In the genomic region with DNA sequence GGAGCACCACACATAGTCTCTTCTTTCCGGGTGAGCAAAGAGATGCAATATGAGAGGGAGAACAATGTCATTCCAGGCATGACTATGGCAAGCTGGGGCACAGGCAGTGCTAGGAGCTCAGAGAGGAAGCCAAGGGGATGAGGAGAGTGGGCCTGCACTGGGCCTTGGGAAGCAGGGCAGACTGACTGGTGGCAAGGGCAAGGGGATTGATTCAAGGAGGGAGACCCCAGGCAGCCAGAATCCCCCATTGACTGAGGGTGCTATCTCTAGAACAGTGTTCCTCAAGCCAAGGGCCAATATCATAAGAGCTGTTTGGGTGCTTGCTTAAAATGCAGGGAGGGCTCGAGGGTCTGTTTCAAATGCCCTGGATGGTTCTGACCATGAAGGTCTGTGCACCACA, we compare ENCODE assay signal across 34 cellular contexts. TPM values are rescaled to one million over a fixed set of nuclear protein-coding genes. Genes with fewer than 3 reads are reported as not detected.
"Had no signal": no experiment of that assay in that cellular context is flagged by ENCODE, and none has a peak within 500 bp of the region (broad histone marks: within the 10 kb centered on the region; RNA-seq: fewer than 3 reads in every experiment).

No MANE protein-coding gene starts in this region.

- H3K4me1 Mint-ChIP-seq: activated B cell treated with CpG ODN at 0.5 μM for 24 hours; activated CD4-positive, alpha-beta T cell treated with anti-CD3 and anti-CD28 coated beads, Interleukin-2, amount 10 ng/mL, durations not matched to agents 24 days and 14 days; activated CD8-positive, alpha-beta memory T cell treated with anti-CD3 and anti-CD28 coated beads, Interleukin-2, amount 10 ng/mL, durations not matched to agents 7 days and 5 days; activated naive CD4-positive, alpha-beta T cell treated with anti-CD3 and anti-CD28 coated beads, Interleukin-2, amount 10 ng/mL, durations not matched to agents 7 days and 5 days; activated naive CD4-positive, alpha-beta T cell treated with anti-CD3 and anti-CD28 coated beads, Interleukin-2, amount 50 U/mL, for 24 hours; activated naive CD8-positive, alpha-beta T cell treated with anti-CD3 and anti-CD28 coated beads, Interleukin-2, amount 10 ng/mL, durations not matched to agents 7 days and 5 days had no signal

- H3K36me3 Mint-ChIP-seq: activated CD4-positive, alpha-beta memory T cell treated with anti-CD3 and anti-CD28 coated beads for 36 hours; activated CD8-positive, alpha-beta memory T cell treated with anti-CD3 and anti-CD28 coated beads, Interleukin-2, amount 10 ng/mL, durations not matched to agents 7 days and 5 days; activated naive CD4-positive, alpha-beta T cell treated with anti-CD3 and anti-CD28 coated beads, Interleukin-2, amount 10 ng/mL, durations not matched to agents 7 days and 5 days; activated naive CD4-positive, alpha-beta T cell treated with anti-CD3 and anti-CD28 coated beads, Interleukin-2, amount 50 U/mL, for 24 hours; activated naive CD8-positive, alpha-beta T cell; activated naive CD8-positive, alpha-beta T cell treated with anti-CD3 and anti-CD28 coated beads, Interleukin-2, amount 10 ng/mL, durations not matched to agents 7 days and 5 days had no signal

- ATAC-seq: activated CD8-positive, alpha-beta memory T cell treated with anti-CD3 and anti-CD28 coated beads, Interleukin-2, amount 10 ng/mL, durations not matched to agents 7 days and 5 days; activated CD8-positive, alpha-beta T cell treated with anti-CD3 and anti-CD28 coated beads for 36 hours; activated naive CD8-positive, alpha-beta T cell treated with anti-CD3 and anti-CD28 coated beads, Interleukin-2, amount 50 U/mL, for 24 hours had no signal

- H3K27ac ChIP-seq: ascending aorta, brain microvascular endothelial cell, breast epithelium, VCaP had no signal

- DNase-seq: activated B cell treated with CpG ODN at 0.5 μM for 24 hours; activated CD4-positive, alpha-beta memory T cell treated with anti-CD3 and anti-CD28 coated beads for 36 hours; activated CD4-positive, alpha-beta T cell treated with anti-CD3 and anti-CD28 coated beads for 4 hours; activated CD4-positive, alpha-beta T cell treated with anti-CD3 and anti-CD28 coated beads, Interleukin-2, amount 10 ng/mL, durations not matched to agents 24 days and 14 days; activated CD4-positive, alpha-beta T cell treated with anti-CD3 and anti-CD28 coated beads, Interleukin-2, amount 50 U/mL, for 1 hour; activated CD4-positive, alpha-beta T cell treated with anti-CD3 and anti-CD28 coated beads, Interleukin-2, amount 50 U/mL, for 4 hours; activated CD4-positive, CD25-positive, alpha-beta regulatory T cell treated with anti-CD3 and anti-CD28 coated beads, Interleukin-2, amount 50 U/mL, for 72 hours; activated CD8-positive, alpha-beta memory T cell treated with anti-CD3 and anti-CD28 coated beads for 24 hours; activated CD8-positive, alpha-beta memory T cell treated with anti-CD3 and anti-CD28 coated beads, Interleukin-2, amount 10 ng/mL, durations not matched to agents 7 days and 5 days; activated CD8-positive, alpha-beta memory T cell treated with anti-CD3 and anti-CD28 coated beads, Interleukin-2, amount 50 U/mL, for 48 hours; activated CD8-positive, alpha-beta T cell treated with anti-CD3 and anti-CD28 coated beads for 36 hours; activated effector memory CD4-positive, alpha-beta T cell treated with Interleukin-2 at 50 U/mL for 16 hours; activated gamma-delta T cell; activated naive CD4-positive, alpha-beta T cell treated with anti-CD3 and anti-CD28 coated beads, Interleukin-2, amount 10 ng/mL, durations not matched to agents 7 days and 5 days; activated naive CD4-positive, alpha-beta T cell treated with Interleukin-2 at 50 U/mL for 16 hours; activated naive CD8-positive, alpha-beta T cell treated with anti-CD3 and anti-CD28 coated beads, Interleukin-2, amount 10 ng/mL, durations not matched to agents 7 days and 5 days; activated naive CD8-positive, alpha-beta T cell treated with anti-CD3 and anti-CD28 coated beads, Interleukin-2, amount 50 U/mL, for 24 hours; activated T-cell treated with anti-CD3 and anti-CD28 coated beads, Interleukin-2, amount 50 U/mL, for 24 hours; activated T-cell treated with anti-CD3 and anti-CD28 coated beads, Interleukin-2, amount 50 U/mL, for 48 hours; amygdala; anterior cingulate cortex; brain microvascular endothelial cell; central memory CD4-positive, alpha-beta T cell; T-helper 1 cell; T-helper 2 cell; T-helper 9 cell had no signal

- H3K27ac Mint-ChIP-seq: activated B cell treated with CpG ODN at 0.5 μM for 24 hours; activated CD4-positive, alpha-beta memory T cell treated with anti-CD3 and anti-CD28 coated beads for 36 hours; activated CD4-positive, alpha-beta T cell treated with anti-CD3 and anti-CD28 coated beads, Interleukin-2, amount 10 ng/mL, durations not matched to agents 24 days and 14 days; activated CD8-positive, alpha-beta memory T cell treated with anti-CD3 and anti-CD28 coated beads, Interleukin-2, amount 10 ng/mL, durations not matched to agents 7 days and 5 days; activated CD8-positive, alpha-beta T cell treated with anti-CD3 and anti-CD28 coated beads for 36 hours; activated naive CD4-positive, alpha-beta T cell treated with anti-CD3 and anti-CD28 coated beads, Interleukin-2, amount 10 ng/mL, durations not matched to agents 7 days and 5 days; activated naive CD4-positive, alpha-beta T cell treated with anti-CD3 and anti-CD28 coated beads, Interleukin-2, amount 50 U/mL, for 24 hours; activated naive CD8-positive, alpha-beta T cell; activated naive CD8-positive, alpha-beta T cell treated with anti-CD3 and anti-CD28 coated beads, Interleukin-2, amount 10 ng/mL, durations not matched to agents 7 days and 5 days; activated naive CD8-positive, alpha-beta T cell treated with anti-CD3 and anti-CD28 coated beads, Interleukin-2, amount 50 U/mL, for 24 hours; activated T-cell treated with anti-CD3 and anti-CD28 coated beads, Interleukin-2, amount 50 U/mL, for 24 hours; activated T-helper 2 cell treated with anti-CD3 and anti-CD28 coated beads, Interferon-gamma antibody, Interleukin-2, Interleukin-4, amounts not matched to agents 10 μg/mL and 5 μg/mL and 100 μg/mL, durations not matched to agents 14 hours and 24 hours and 36 hours; T-helper 1 cell treated with Interleukin-12 subunit alpha and Interleukin-12 subunit beta and Interleukin-4 antibody, amounts not matched to agents 30 μg/mL and 1 μg/mL, for 36 hours; T-helper 2 cell treated with Interferon-gamma antibody and Interleukin-4, amounts not matched to agents 5 μg/mL and 100 μg/mL, for 36 hours had no signal

- H3K27me3 Mint-ChIP-seq: activated CD4-positive, alpha-beta T cell treated with anti-CD3 and anti-CD28 coated beads, Interleukin-2, amount 10 ng/mL, durations not matched to agents 24 days and 14 days; activated naive CD4-positive, alpha-beta T cell treated with anti-CD3 and anti-CD28 coated beads, Interleukin-2, amount 10 ng/mL, durations not matched to agents 7 days and 5 days; activated naive CD4-positive, alpha-beta T cell treated with anti-CD3 and anti-CD28 coated beads, Interleukin-2, amount 50 U/mL, for 24 hours had no signal

- H3K9me3 Mint-ChIP-seq: activated B cell treated with CpG ODN at 0.5 μM for 24 hours; activated CD4-positive, alpha-beta T cell treated with anti-CD3 and anti-CD28 coated beads, Interleukin-2, amount 10 ng/mL, durations not matched to agents 24 days and 14 days; activated naive CD4-positive, alpha-beta T cell treated with anti-CD3 and anti-CD28 coated beads, Interleukin-2, amount 50 U/mL, for 24 hours; activated T-cell treated with anti-CD3 and anti-CD28 coated beads, Interleukin-2, amount 50 U/mL, for 24 hours; activated T-helper 2 cell treated with anti-CD3 and anti-CD28 coated beads, Interferon-gamma antibody, Interleukin-2, Interleukin-4, amounts not matched to agents 10 μg/mL and 5 μg/mL and 100 μg/mL, durations not matched to agents 14 hours and 24 hours and 36 hours; T-helper 1 cell treated with Interleukin-12 subunit alpha and Interleukin-12 subunit beta and Interleukin-4 antibody, amounts not matched to agents 30 μg/mL and 1 μg/mL, for 36 hours; T-helper 2 cell treated with Interferon-gamma antibody and Interleukin-4, amounts not matched to agents 5 μg/mL and 100 μg/mL, for 36 hours had no signal

- H3K4me3 Mint-ChIP-seq: activated B cell treated with CpG ODN at 0.5 μM for 24 hours; activated CD4-positive, alpha-beta memory T cell treated with anti-CD3 and anti-CD28 coated beads for 36 hours; activated CD4-positive, alpha-beta T cell treated with anti-CD3 and anti-CD28 coated beads, Interleukin-2, amount 10 ng/mL, durations not matched to agents 24 days and 14 days; activated CD8-positive, alpha-beta memory T cell treated with anti-CD3 and anti-CD28 coated beads, Interleukin-2, amount 10 ng/mL, durations not matched to agents 7 days and 5 days; activated CD8-positive, alpha-beta T cell treated with anti-CD3 and anti-CD28 coated beads for 36 hours; activated naive CD4-positive, alpha-beta T cell treated with anti-CD3 and anti-CD28 coated beads, Interleukin-2, amount 10 ng/mL, durations not matched to agents 7 days and 5 days; activated naive CD4-positive, alpha-beta T cell treated with anti-CD3 and anti-CD28 coated beads, Interleukin-2, amount 50 U/mL, for 24 hours; activated naive CD8-positive, alpha-beta T cell; activated naive CD8-positive, alpha-beta T cell treated with anti-CD3 and anti-CD28 coated beads, Interleukin-2, amount 10 ng/mL, durations not matched to agents 7 days and 5 days; activated naive CD8-positive, alpha-beta T cell treated with anti-CD3 and anti-CD28 coated beads, Interleukin-2, amount 50 U/mL, for 24 hours; activated T-cell treated with anti-CD3 and anti-CD28 coated beads, Interleukin-2, amount 50 U/mL, for 24 hours; T-helper 1 cell treated with Interleukin-12 subunit alpha and Interleukin-12 subunit beta and Interleukin-4 antibody, amounts not matched to agents 30 μg/mL and 1 μg/mL, for 36 hours; T-helper 2 cell treated with Interferon-gamma antibody and Interleukin-4, amounts not matched to agents 5 μg/mL and 100 μg/mL, for 36 hours had no signal

- H3K4me3 ChIP-seq: ascending aorta, breast epithelium had no signal

RNA-seq across cellular contexts. Expression of gene MARCO, which starts 36.1 kb away (rescaled TPM):
- total RNA-seq: activated B cell treated with CpG ODN at 0.5 μM for 24 hours; activated CD4-positive, alpha-beta memory T cell treated with anti-CD3 and anti-CD28 coated beads for 36 hours; activated CD4-positive, alpha-beta T cell treated with anti-CD3 and anti-CD28 coated beads, Interleukin-2, amount 10 ng/mL, durations not matched to agents 24 days and 14 days; activated CD8-positive, alpha-beta memory T cell treated with anti-CD3 and anti-CD28 coated beads, Interleukin-2, amount 10 ng/mL, durations not matched to agents 7 days and 5 days; activated CD8-positive, alpha-beta T cell treated with anti-CD3 and anti-CD28 coated beads for 36 hours; activated T-helper 2 cell treated with anti-CD3 and anti-CD28 coated beads, Interferon-gamma antibody, Interleukin-2, Interleukin-4, amounts not matched to agents 10 μg/mL and 5 μg/mL and 100 μg/mL, durations not matched to agents 14 hours and 24 hours and 36 hours had no signal
